Comparison of ENCODE assay signal across 8 cellular contexts in the genomic region with DNA sequence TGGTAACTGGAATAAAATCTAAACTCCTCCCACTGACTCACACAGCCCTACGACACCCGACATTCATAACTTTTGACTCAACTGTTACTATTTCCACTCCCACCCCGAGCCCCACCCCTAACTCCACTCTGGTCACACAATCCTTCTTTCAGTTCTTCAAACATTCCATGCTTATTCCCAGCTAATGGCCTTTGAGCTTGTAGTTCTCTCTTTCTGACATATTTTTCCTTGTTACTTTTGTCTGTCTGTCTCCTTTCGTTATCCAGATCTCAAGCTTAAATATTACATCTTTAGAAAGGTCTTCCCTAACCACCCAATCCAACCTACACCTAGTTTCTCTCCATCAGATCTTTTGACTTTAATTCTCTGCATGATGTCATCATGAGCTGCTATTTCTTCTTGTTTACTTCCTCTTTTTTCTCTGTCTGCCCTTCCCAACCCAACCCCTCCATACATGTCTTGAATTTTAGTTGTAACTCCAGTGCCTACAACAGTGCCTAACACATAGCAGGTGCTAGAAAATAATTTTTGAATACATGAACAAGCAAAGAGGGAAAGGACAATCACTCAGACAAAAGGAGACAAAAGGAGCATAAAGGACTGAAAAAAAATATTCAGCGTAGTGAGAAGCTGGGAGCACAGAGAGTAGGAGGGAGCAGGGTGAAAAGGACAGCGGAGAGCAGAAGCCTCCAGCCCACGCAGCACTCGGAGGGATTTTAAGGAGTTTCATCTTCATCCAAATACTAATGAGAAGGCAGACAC.
DNase-seq lines count a peak whose midpoint lies in the region; ATAC-seq and TF ChIP-seq lines count a peak whose summit lies in the region.

No MANE protein-coding gene starts in this region.

- peak; percentile 66 for DNase-seq in LoVo (ENCODE audit: low spot score)
- peak; percentile 90 for DNase-seq in astrocyte of the spinal cord (ENCODE audit: low read depth, low spot score)
- peak; percentile 39 for DNase-seq in medulla oblongata (ENCODE audit: extremely low spot score)
- DNase-seq in stimulated activated CD4-positive, alpha-beta T cell treated with anti-CD3 and anti-CD28 coated beads, Interleukin-2, amount 100 ng/mL, for 48 hours, result no peak
- DNase-seq in UCSD-AML1 (lab: John Stamatoyannopoulos, UW; ENCODE audit: unreplicated experiment), result no peak
- no peak for DNase-seq in erythroblast (lab: John Stamatoyannopoulos, UW)
- no peak for DNase-seq in NCI-H446 treated with DMSO at 0.1 percent for 48 hours (lab: John Stamatoyannopoulos, UW)

- in situ Hi-C loops in astrocyte of the spinal cord (cut with HindIII; ENCODE audit: low sequenced_read_pairs), result no loop called here

- H3K4me3 ChIP-seq in astrocyte of the spinal cord (ENCODE audit: low read depth, low read length), result no peak overlapping the region

- TF ChIP-seq CTCF in astrocyte of the spinal cord (IDR thresholded peaks at IDR 0.05; ENCODE audit: low read depth, low read length), result no peak

- no peak for TF ChIP-seq POLR2A in erythroblast (IDR thresholded peaks at IDR 0.05; ENCODE audit: low read length)

- peak; percentile 30 for ATAC-seq in GM19328 (IDR thresholded peaks at IDR 0.05; ENCODE audit: unreplicated experiment)

Comparison
In these comparisons a context has a peak if more than half of its experiments do, and no peak if none do; other contexts are left out.
1. DNase-seq: peak in LoVo (single experiment), astrocyte of the spinal cord (single experiment) and medulla oblongata (single experiment); none in stimulated activated CD4-positive, alpha-beta T cell treated with anti-CD3 and anti-CD28 coated beads, Interleukin-2, amount 100 ng/mL, for 48 hours (0 of 2), UCSD-AML1 (single experiment), erythroblast (0 of 2) and NCI-H446 treated with DMSO at 0.1 percent for 48 hours (single experiment).